ENCODE assay signal across 16 cellular contexts in the genomic region with DNA sequence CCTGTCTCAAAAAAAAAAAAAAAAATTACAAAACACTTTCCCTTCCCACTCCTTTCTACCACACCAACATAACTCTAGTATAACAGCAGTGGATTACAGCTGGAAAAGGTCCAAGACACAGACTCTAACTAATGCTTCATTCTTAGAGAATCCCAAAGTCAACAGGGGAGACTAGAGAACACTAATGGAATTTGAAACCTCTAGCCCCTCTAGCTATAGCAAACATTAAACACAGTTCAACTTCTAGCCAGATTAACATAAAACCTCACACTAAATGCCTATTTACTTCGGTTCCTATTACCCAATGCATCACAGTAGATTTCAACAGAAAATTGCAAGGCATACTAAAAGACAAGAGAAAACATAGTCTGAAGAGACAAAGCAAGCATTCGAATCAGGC. TPM values are rescaled to one million over a fixed set of nuclear protein-coding genes. Genes with fewer than 3 reads are reported as not detected.
DNase-seq lines count a peak whose midpoint lies in the region; ATAC-seq and TF ChIP-seq lines count a peak whose summit lies in the region.
"Had no signal": no experiment of that assay in that cellular context is flagged by ENCODE, and none has a peak within 500 bp of the region (broad histone marks: within the 10 kb centered on the region; RNA-seq: fewer than 3 reads in every experiment).

No MANE protein-coding gene starts in this region.

- ATAC-seq in HG03378 (IDR thresholded peaks at IDR 0.05; ENCODE audit: unreplicated experiment) = no peak
- ATAC-seq: activated naive CD8-positive, alpha-beta T cell treated with anti-CD3 and anti-CD28 coated beads, Interleukin-2, amount 50 U/mL, for 24 hours had no signal

- H3K27me3 ChIP-seq in A673 (replicated peaks; ENCODE audit: insufficient read depth, low read depth, low read length, poor library complexity) (no peaks in the 10 kb centered on the region), BE2C (0 out of 2 replicates have a peak, but pooled peaks cover 2% of the 10 kb centered on the region)

- H3K36me3 ChIP-seq in A673 (ENCODE audit: insufficient read depth, low read length, poor library complexity, severe bottlenecking) (no peaks in the 10 kb centered on the region), BE2C (no peaks in the 10 kb centered on the region)

- no TSS peak for BruUV-seq in A673 (replicated peaks; lab: Mats Ljungman, UMichigan)

- TF ChIP-seq CTCF in A673 (conservative IDR thresholded peaks at IDR 0.05; ENCODE audit: low read depth, low read length) (no peak), astrocyte of the cerebellum (IDR thresholded peaks at IDR 0.05; ENCODE audit: low read depth, low read length, missing control alignments) (no peak), BE2C (IDR thresholded peaks at IDR 0.05; ENCODE audit: low read depth, low read length) (no peak)

- POLR2A ChIA-PET in A673 (lab: Charles Lee; ENCODE audit: low non-redundant PET) = no interaction called here

- CTCF ChIA-PET in A673 (lab: Charles Lee) = no interaction called here

- H3K4me1 ChIP-seq in A673 (ENCODE audit: insufficient read depth, low read length, poor library complexity, severe bottlenecking) (no peaks in the 10 kb centered on the region), BE2C (no peaks in the 10 kb centered on the region)

- peak; percentile 6 for DNase-seq in A673 (ENCODE audit: low spot score)
- DNase-seq in HuH-7 (ENCODE audit: low spot score) = peak; percentile 42
- peak; percentile 61 for DNase-seq in astrocyte of the cerebellum (ENCODE audit: low read depth)
- peak; percentile 85 for DNase-seq in iris pigment epithelial cell (ENCODE audit: low read depth)
- DNase-seq in T-helper 9 cell = no peak
- no peak for DNase-seq in BE2C
- DNase-seq in stimulated activated CD8-positive, alpha-beta memory T cell treated with anti-CD3 and anti-CD28 coated beads, Interleukin-4, amount 100 ng/mL, for 48 hours = no peak
- DNase-seq: activated CD8-positive, alpha-beta memory T cell treated with anti-CD3 and anti-CD28 coated beads, Interleukin-2, amount 50 U/mL, for 48 hours; activated naive CD8-positive, alpha-beta T cell treated with anti-CD3 and anti-CD28 coated beads, Interleukin-2, amount 50 U/mL, for 24 hours; DMS 273 treated with DMSO at 0.1 percent for 48 hours; NCI-H2171; occipital lobe; stimulated activated CD4-positive, alpha-beta T cell treated with anti-CD3 and anti-CD28 coated beads, Interleukin-12 subunit alpha, Interleukin-12 subunit beta, amount 100 ng/mL, for 4 hours; substantia nigra had no signal

- H3K4me3 ChIP-seq in A673 (ENCODE audit: low read depth, low read length, poor library complexity, severe bottlenecking) (no peak overlapping the region), astrocyte of the cerebellum (ENCODE audit: low read depth, low read length) (no peak overlapping the region), BE2C (ENCODE audit: low read depth, low read length) (no peak overlapping the region)
- H3K4me3 ChIP-seq: coronary artery had no signal

- no peak overlapping the region for H3K27ac ChIP-seq in A673 (ENCODE audit: low read depth, low read length, poor library complexity, severe bottlenecking)
- H3K27ac ChIP-seq: coronary artery had no signal

- in situ Hi-C loops in astrocyte of the cerebellum (cut with HindIII; ENCODE audit: low sequenced_read_pairs) = no loop called here

- intact Hi-C loops in A673 (cut with micrococcal nuclease; ENCODE audit: unreplicated experiment) = no loop called here

- peaks cover 4% of the 10 kb centered on the region for H3K9me3 ChIP-seq in A673 (ENCODE audit: low read depth, low read length, poor library complexity, severe bottlenecking)
- H3K9me3 ChIP-seq in BE2C = no peaks in the 10 kb centered on the region

RNA-seq across cellular contexts. Expression of a gene that starts 10.5 kb away (rescaled TPM):
- total RNA-seq in A673 (2021) = 201 and 229 TPM in 2 replicates
- 119 TPM for polyA plus RNA-seq in BE2C (2012; ENCODE audit: insufficient read depth, insufficient read length, low read depth)

Comparison
In these comparisons a context has a peak if more than half of its experiments do, and no peak if none do; other contexts are left out.
1. DNase-seq: peak in A673 (single experiment), HuH-7 (single experiment), astrocyte of the cerebellum (single experiment) and iris pigment epithelial cell (single experiment); none in T-helper 9 cell (single experiment), BE2C (single experiment) and stimulated activated CD8-positive, alpha-beta memory T cell treated with anti-CD3 and anti-CD28 coated beads, Interleukin-4, amount 100 ng/mL, for 48 hours (single experiment).